Comparison of ENCODE assay signal across 19 cellular contexts in genomic region chr17:5780476-5780875, GRCh38.
A peak's percentile ranks its signal among the peaks of the same experiment; 100 is the strongest.
DNase-seq lines count a peak whose midpoint lies in the region; ATAC-seq and TF ChIP-seq lines count a peak whose summit lies in the region.
"Had no signal": no experiment of that assay in that cellular context is flagged by ENCODE, and none has a peak within 500 bp of the region (broad histone marks: within the 10 kb centered on the region; RNA-seq: fewer than 3 reads in every experiment).

No MANE protein-coding gene starts in this region.

- H2BK5ac ChIP-seq in IMR-90 (ENCODE audit: low read depth, low read length, poor library complexity, severe bottlenecking) = peak overlapping the region; percentile 30

- H3K9me3 ChIP-seq in IMR-90 (ENCODE audit: control insufficient read depth, insufficient read depth, low read length) = peaks cover 4% of the 10 kb centered on the region; the same call in 1 of the 2 replicates

- no peak overlapping the region for H3K18ac ChIP-seq in IMR-90 (ENCODE audit: low read depth, low read length)

- H3K27ac ChIP-seq in IMR-90 (ENCODE audit: insufficient read depth, low read length) = no peak overlapping the region
- H3K27ac ChIP-seq in caudate nucleus (ENCODE audit: low read depth, low read length) = no peak overlapping the region
- H3K27ac ChIP-seq: C4-2B, left lung had no signal

- POLR2A ChIA-PET in IMR-90 (lab: Charles Lee; ENCODE audit: unreplicated experiment) = no interaction called here

- no TSS peak for BruUV-seq in IMR-90 (replicated peaks; lab: Mats Ljungman, UMichigan)

- no peaks in the 10 kb centered on the region for H3K79me1 ChIP-seq in IMR-90 (ENCODE audit: low read depth in 1 of 2, low read length in 2 of 2)

- no peak overlapping the region for H2AK5ac ChIP-seq in IMR-90 (ENCODE audit: low read depth, low read length)

- peak overlapping the region; percentile 21; the same call in 1 of the 2 replicates for H3K14ac ChIP-seq in IMR-90 (replicated peaks; ENCODE audit: low read depth, low read length)

- intact Hi-C loops in IMR-90 (cut with micrococcal nuclease) = no loop called here

- 73% methylated on average over 4 of the region's 11 CpGs; no CpG with 5 or more reads in 1 of the 2 experiments for WGBS in IMR-90 (ENCODE audit: extremely low coverage in 2 of 2, insufficient read length in 1 of 2), 2 experiments

- peak; percentile 35 for DNase-seq in AG20443 (ENCODE audit: low spot score)
- DNase-seq in IMR-90 = peak; percentile 79
- peak in 46 of 61 donors; percentile 1 to 77 (median 16) for DNase-seq in caudate nucleus (lab: John Stamatoyannopoulos, UW)
- DNase-seq in kidney glomerular epithelial cell (lab: John Stamatoyannopoulos, UW) = peak; percentile 27
- DNase-seq in stimulated activated effector memory CD8-positive, alpha-beta T cell treated with anti-CD3 and anti-CD28 coated beads, Interleukin-12 subunit alpha, Interleukin-12 subunit beta, amount 100 ng/mL, for 72 hours (ENCODE audit: low spot score in 2 of 2) = no peak
- DNase-seq in activated naive CD4-positive, alpha-beta T cell treated with anti-CD3 and anti-CD28 coated beads, Interleukin-2, amount 50 U/mL, for 72 hours (ENCODE audit: low spot score in 2 of 2) = no peak
- no peak for DNase-seq in NCI-H446 (lab: John Stamatoyannopoulos, UW)
- DNase-seq in G401 (ENCODE audit: low spot score) = no peak
- DNase-seq: activated CD4-positive, alpha-beta T cell treated with anti-CD3 and anti-CD28 coated beads for 1 hour; activated T-cell treated with anti-CD3 and anti-CD28 coated beads, Interleukin-2, amount 50 U/mL, for 48 hours; glutamatergic neuron; H9; left lung; naive thymus-derived CD8-positive, alpha-beta T cell; NCI-H1048; OCI-M1; stimulated activated naive CD4-positive, alpha-beta T cell treated with Interleukin-2 at 50 U/mL for 16 hours; T-cell had no signal

- dilution Hi-C loops in IMR-90 (cut with HindIII; ENCODE audit: low sequenced_read_pairs, unreplicated experiment) = no loop called here

- H3K4me1 ChIP-seq in IMR-90 (ENCODE audit: control insufficient read depth, insufficient read depth, low read length) = peaks cover 7% of the 10 kb centered on the region; the same call in 1 of the 2 replicates
- H3K4me1 ChIP-seq: left lung had no signal

- peak overlapping the region; percentile 1; the same call in 1 of the 2 replicates for H3K56ac ChIP-seq in IMR-90 (ENCODE audit: extremely low read depth, insufficient read depth, low read length)

- no peak overlapping the region for H3K9ac ChIP-seq in IMR-90 (ENCODE audit: low read depth, low read length)

- no peaks in the 10 kb centered on the region for H3K36me3 Mint-ChIP-seq in stimulated activated effector memory CD8-positive, alpha-beta T cell treated with anti-CD3 and anti-CD28 coated beads, Interleukin-12 subunit alpha, Interleukin-12 subunit beta, amount 100 ng/mL, for 72 hours
- no peaks in the 10 kb centered on the region for H3K36me3 Mint-ChIP-seq in activated naive CD4-positive, alpha-beta T cell treated with anti-CD3 and anti-CD28 coated beads, Interleukin-2, amount 50 U/mL, for 72 hours
- H3K36me3 Mint-ChIP-seq: T-cell had no signal

- no peak overlapping the region for H3K23ac ChIP-seq in IMR-90 (ENCODE audit: low read depth, low read length)

- H2BK15ac ChIP-seq in IMR-90 (ENCODE audit: low read depth, low read length) = peak overlapping the region; percentile 84; the same call in 2 of the 3 replicates

- in situ Hi-C loops in IMR-90 (cut with MboI; ENCODE audit: low sequenced_read_pairs) = no loop called here
- in situ Hi-C loops in G401 (cut with HindIII; ENCODE audit: low sequenced_read_pairs) = no loop called here

- peak overlapping the region; percentile 71 to 76; a peak in 2 of 4 replicates for H4K8ac ChIP-seq in IMR-90 (ENCODE audit: low read depth in 2 of 2, low read length in 2 of 2)

- H3K4me2 ChIP-seq in IMR-90 (ENCODE audit: low read depth, low read length) = no peak overlapping the region

- H2AK9ac ChIP-seq in IMR-90 (replicated peaks; ENCODE audit: low read depth, low read length, poor library complexity) = peak overlapping the region; percentile 59

- peak overlapping the region; percentile 65; the same call in 1 of the 2 replicates for H4K91ac ChIP-seq in IMR-90 (ENCODE audit: insufficient read depth, low read depth, low read length)

- peaks cover 7% of the 10 kb centered on the region for H3K4me1 Mint-ChIP-seq in stimulated activated effector memory CD8-positive, alpha-beta T cell treated with anti-CD3 and anti-CD28 coated beads, Interleukin-12 subunit alpha, Interleukin-12 subunit beta, amount 100 ng/mL, for 72 hours
- H3K4me1 Mint-ChIP-seq: naive thymus-derived CD8-positive, alpha-beta T cell; T-cell had no signal

- H3K4me3 Mint-ChIP-seq in stimulated activated effector memory CD8-positive, alpha-beta T cell treated with anti-CD3 and anti-CD28 coated beads, Interleukin-12 subunit alpha, Interleukin-12 subunit beta, amount 100 ng/mL, for 72 hours = no peak overlapping the region
- H3K4me3 Mint-ChIP-seq: H9; naive thymus-derived CD8-positive, alpha-beta T cell; T-cell had no signal

- H4K5ac ChIP-seq in IMR-90 (ENCODE audit: low read depth, low read length) = peak overlapping the region; percentile 23; the same call in 1 of the 2 replicates

- peak overlapping the region; percentile 74; the same call in 1 of the 2 replicates for H2BK20ac ChIP-seq in IMR-90 (ENCODE audit: low read depth, low read length)

- H3K9me3 Mint-ChIP-seq in stimulated activated effector memory CD8-positive, alpha-beta T cell treated with anti-CD3 and anti-CD28 coated beads, Interleukin-12 subunit alpha, Interleukin-12 subunit beta, amount 100 ng/mL, for 72 hours = no peaks in the 10 kb centered on the region
- peaks cover 4 to 6% of the 10 kb centered on the region in 2 donors for H3K9me3 Mint-ChIP-seq in activated naive CD4-positive, alpha-beta T cell treated with anti-CD3 and anti-CD28 coated beads, Interleukin-2, amount 50 U/mL, for 72 hours

- no peaks in the 10 kb centered on the region for H3K27me3 ChIP-seq in IMR-90 (ENCODE audit: control insufficient read depth, insufficient read depth, low read length)

- no peak overlapping the region for H3K27ac Mint-ChIP-seq in stimulated activated effector memory CD8-positive, alpha-beta T cell treated with anti-CD3 and anti-CD28 coated beads, Interleukin-12 subunit alpha, Interleukin-12 subunit beta, amount 100 ng/mL, for 72 hours
- H3K27ac Mint-ChIP-seq in activated naive CD4-positive, alpha-beta T cell treated with anti-CD3 and anti-CD28 coated beads, Interleukin-2, amount 50 U/mL, for 72 hours = no peak overlapping the region
- H3K27ac Mint-ChIP-seq: H9, T-cell had no signal

- CTCF ChIA-PET in IMR-90 (lab: Yijun Ruan, JAX) = no interaction called here

- no peak for TF ChIP-seq CTCF in IMR-90 (conservative IDR thresholded peaks at IDR 0.05; ENCODE audit: low read depth, low read length)

- no peak for TF ChIP-seq RAD21 in IMR-90 (IDR thresholded peaks at IDR 0.05; ENCODE audit: low read length)

- no peaks in the 10 kb centered on the region for H3K36me3 ChIP-seq in IMR-90 (ENCODE audit: control insufficient read depth, insufficient read depth, low read length)
- H3K36me3 ChIP-seq: left lung had no signal

- no peak for ATAC-seq in IMR-90 (ENCODE audit: low read depth)
- no peak for ATAC-seq in stimulated activated effector memory CD8-positive, alpha-beta T cell treated with anti-CD3 and anti-CD28 coated beads, Interleukin-12 subunit alpha, Interleukin-12 subunit beta, amount 100 ng/mL, for 72 hours
- ATAC-seq in activated naive CD4-positive, alpha-beta T cell treated with anti-CD3 and anti-CD28 coated beads, Interleukin-2, amount 50 U/mL, for 72 hours = no peak
- ATAC-seq: left lung; naive thymus-derived CD8-positive, alpha-beta T cell; T-cell had no signal

- no peak overlapping the region for H3K4me3 ChIP-seq in IMR-90 (ENCODE audit: insufficient read depth, low read depth, low read length)
- H3K4me3 ChIP-seq: left lung had no signal

- peak overlapping the region; percentile 40 for H2AFZ ChIP-seq in IMR-90 (replicated peaks; ENCODE audit: low read length, poor library complexity)

- H3K4ac ChIP-seq in IMR-90 (ENCODE audit: low read depth, low read length) = peak overlapping the region; percentile 48; the same call in 1 of the 2 replicates

- no peaks in the 10 kb centered on the region; the same call in 1 of the 2 replicates for H3K9me1 ChIP-seq in IMR-90 (ENCODE audit: insufficient read depth, low read length)

- no peak for TF ChIP-seq POLR2A in IMR-90 (IDR thresholded peaks at IDR 0.05; ENCODE audit: low read depth, low read length)

- peak overlapping the region; percentile 81; the same call in 1 of the 2 replicates for H2BK120ac ChIP-seq in IMR-90 (ENCODE audit: low read depth, low read length)

- no peaks in the 10 kb centered on the region for H4K20me1 ChIP-seq in IMR-90 (ENCODE audit: insufficient read depth, low read length)

TF ChIP-seq in IMR-90, 13 proteins besides CTCF, POLR2A, EP300 and RAD21:
- TF ChIP-seq MAFK (IDR thresholded peaks at IDR 0.05; ENCODE audit: low read depth, low read length) = no peak
- TF ChIP-seq RFX5 (IDR thresholded peaks at IDR 0.05; ENCODE audit: low read depth, low read length) = peak; percentile 23; the same call in 1 of the 2 replicates

Comparison
In these comparisons a context has a peak if more than half of its experiments do, and no peak if none do; other contexts are left out.
1. DNase-seq: peak in AG20443 (single experiment), IMR-90 (single experiment), caudate nucleus (46 of 61) and kidney glomerular epithelial cell (single experiment); none in stimulated activated effector memory CD8-positive, alpha-beta T cell treated with anti-CD3 and anti-CD28 coated beads, Interleukin-12 subunit alpha, Interleukin-12 subunit beta, amount 100 ng/mL, for 72 hours (0 of 2), activated naive CD4-positive, alpha-beta T cell treated with anti-CD3 and anti-CD28 coated beads, Interleukin-2, amount 50 U/mL, for 72 hours (0 of 2), NCI-H446 (0 of 2) and G401 (single experiment).